Comparison of ENCODE assay signal across 18 cellular contexts in the genomic region with DNA sequence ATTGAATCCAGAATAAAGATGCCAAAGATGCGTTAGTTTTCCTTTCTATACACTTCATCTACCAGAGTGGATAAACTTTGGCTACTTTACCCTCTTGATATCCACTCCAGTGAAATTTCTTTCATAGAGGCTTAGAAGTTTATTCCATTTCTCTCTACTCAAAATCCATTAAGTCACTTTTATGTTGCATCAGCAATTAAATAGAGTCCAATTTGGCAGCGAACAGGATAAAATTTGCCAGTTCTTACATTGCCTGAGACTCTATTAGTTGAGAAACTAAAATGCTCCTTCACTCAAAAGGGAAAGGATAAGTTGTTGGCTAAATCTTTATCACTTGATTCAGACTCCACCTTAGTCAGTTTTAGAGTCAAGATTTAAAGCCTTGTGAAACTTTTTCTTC.
"Had no signal": no experiment of that assay in that cellular context is flagged by ENCODE, and none has a peak within 500 bp of the region (broad histone marks: within the 10 kb centered on the region; RNA-seq: fewer than 3 reads in every experiment).

No MANE protein-coding gene starts in this region.

- ATAC-seq: activated CD4-positive, CD25-positive, alpha-beta regulatory T cell treated with anti-CD3 and anti-CD28 coated beads, Interleukin-2, amount 50 U/mL, for 24 hours; activated CD8-positive, alpha-beta T cell treated with anti-CD3 and anti-CD28 coated beads, Interleukin-2, amount 10 ng/mL, durations not matched to agents 7 days and 5 days had no signal

- DNase-seq: activated CD4-positive, alpha-beta T cell treated with anti-CD3 and anti-CD28 coated beads for 4 hours; activated CD4-positive, alpha-beta T cell treated with anti-CD3 and anti-CD28 coated beads, Interleukin-2, amount 50 U/mL, for 4 hours; activated CD8-positive, alpha-beta memory T cell treated with anti-CD3 and anti-CD28 coated beads, Interleukin-2, amount 50 U/mL, for 48 hours; activated CD8-positive, alpha-beta T cell treated with anti-CD3 and anti-CD28 coated beads, Interleukin-2, amount 10 ng/mL, durations not matched to agents 7 days and 5 days; activated naive CD4-positive, alpha-beta T cell treated with anti-CD3 and anti-CD28 coated beads, Interleukin-2, amount 50 U/mL, for 16 hours; activated naive CD8-positive, alpha-beta T cell treated with anti-CD3 and anti-CD28 coated beads, Interleukin-2, amount 10 ng/mL, durations not matched to agents 7 days and 5 days; activated T-cell treated with anti-CD3 and anti-CD28 coated beads, Interleukin-2, amount 50 U/mL, for 1 hour; adrenal gland; anterior cingulate cortex; cerebellar nuclear complex; MM.1S; NCI-H1930; NCI-H345; NCI-H510A treated with DMSO at 0.1 percent for 48 hours; NCI-H69; PC-9; SHP77 treated with DMSO at 0.1 percent for 48 hours had no signal
